In genomic region chr4:150082241-150082640, GRCh38 we compare ENCODE assay signal across 11 cellular contexts. TPM values are rescaled to one million over a fixed set of nuclear protein-coding genes. Genes with fewer than 3 reads are reported as not detected.
DNase-seq lines count a peak whose midpoint lies in the region; ATAC-seq and TF ChIP-seq lines count a peak whose summit lies in the region.
"Had no signal": no experiment of that assay in that cellular context is flagged by ENCODE, and none has a peak within 500 bp of the region (broad histone marks: within the 10 kb centered on the region; RNA-seq: fewer than 3 reads in every experiment).

No MANE protein-coding gene starts in this region.

- peaks cover 31% of the 10 kb centered on the region for H3K27me3 Mint-ChIP-seq in activated CD8-positive, alpha-beta T cell treated with anti-CD3 and anti-CD28 coated beads for 36 hours
- H3K27me3 Mint-ChIP-seq in activated CD8-positive, alpha-beta T cell treated with anti-CD3 and anti-CD28 coated beads, Interleukin-2, amount 10 ng/mL, durations not matched to agents 7 days and 5 days (ENCODE audit: low read depth), result peaks cover 30% of the 10 kb centered on the region

- CTCF ChIA-PET in activated CD8-positive, alpha-beta T cell treated with anti-CD3 and anti-CD28 coated beads for 36 hours (lab: Charles Lee), result interaction anchor here (1.0 kb wide), 1 partner anchor 160 kb away, joined by 3 read pairs; no protein-coding TSS in a partner anchor
- CTCF ChIA-PET in activated CD8-positive, alpha-beta T cell treated with anti-CD3 and anti-CD28 coated beads, Interleukin-2, amount 10 ng/mL, durations not matched to agents 7 days and 5 days (lab: Charles Lee), result no interaction called here
- CTCF ChIA-PET in HEK293 (lab: Yijun Ruan, JAX), result interaction anchor here (0.7 to 1.4 kb wide), 2 partner anchors 72 to 743 kb away, joined by 3 to 4 read pairs; no protein-coding TSS in a partner anchor

- H3K4me3 Mint-ChIP-seq in activated CD8-positive, alpha-beta T cell treated with anti-CD3 and anti-CD28 coated beads for 36 hours, result no peak overlapping the region
- no peak overlapping the region for H3K4me3 Mint-ChIP-seq in activated CD8-positive, alpha-beta T cell treated with anti-CD3 and anti-CD28 coated beads, Interleukin-2, amount 10 ng/mL, durations not matched to agents 7 days and 5 days
- H3K4me3 Mint-ChIP-seq in stimulated activated effector memory CD8-positive, alpha-beta T cell treated with anti-CD3 and anti-CD28 coated beads, Interleukin-12 subunit alpha, Interleukin-12 subunit beta, amount 100 ng/mL, for 72 hours, result no peak overlapping the region

- no peak overlapping the region for H3K27ac ChIP-seq in HEK293 (ENCODE audit: extremely low read depth, low read depth, low read length)
- H3K27ac ChIP-seq in upper lobe of left lung, result no peak overlapping the region
- H3K27ac ChIP-seq: BLaER1, GM23248 had no signal

- no peak for TF ChIP-seq EP300 in upper lobe of left lung (IDR thresholded peaks at IDR 0.05)

- H3K4me1 ChIP-seq in HEK293 (ENCODE audit: control insufficient read depth, insufficient read depth, low read length) (peaks cover 15% of the 10 kb centered on the region), upper lobe of left lung (peaks cover 11 to 34% (median 15%) of the 10 kb centered on the region in 4 donors)

- POLR2A ChIA-PET in activated CD8-positive, alpha-beta T cell treated with anti-CD3 and anti-CD28 coated beads for 36 hours (lab: Charles Lee), result no interaction called here
- POLR2A ChIA-PET in activated CD8-positive, alpha-beta T cell treated with anti-CD3 and anti-CD28 coated beads, Interleukin-2, amount 10 ng/mL, durations not matched to agents 7 days and 5 days (lab: Charles Lee), result no interaction called here
- POLR2A ChIA-PET in HEK293 (lab: Yijun Ruan, JAX), result no interaction called here

- H3K4me3 ChIP-seq in HEK293 (ENCODE audit: low read depth, low read length), result no peak overlapping the region
- H3K4me3 ChIP-seq in upper lobe of left lung, result no peak overlapping the region
- H3K4me3 ChIP-seq: BLaER1, GM23248 had no signal

- no peak for TF ChIP-seq POLR2A in upper lobe of left lung (IDR thresholded peaks at IDR 0.05)

- ATAC-seq in activated CD8-positive, alpha-beta T cell treated with anti-CD3 and anti-CD28 coated beads for 36 hours, result peak; percentile 50
- no peak for ATAC-seq in activated CD8-positive, alpha-beta T cell treated with anti-CD3 and anti-CD28 coated beads, Interleukin-2, amount 10 ng/mL, durations not matched to agents 7 days and 5 days
- peak; percentile 85 for ATAC-seq in HG03520 (IDR thresholded peaks at IDR 0.05; ENCODE audit: unreplicated experiment)
- peak; percentile 42 for ATAC-seq in stimulated activated effector memory CD8-positive, alpha-beta T cell treated with anti-CD3 and anti-CD28 coated beads, Interleukin-12 subunit alpha, Interleukin-12 subunit beta, amount 100 ng/mL, for 72 hours
- no peak for ATAC-seq in upper lobe of left lung (ENCODE audit: low FRiP score in 2 of 2)

- TF ChIP-seq CTCF in activated CD8-positive, alpha-beta T cell treated with anti-CD3 and anti-CD28 coated beads for 36 hours (IDR thresholded peaks at IDR 0.05), result no peak
- TF ChIP-seq CTCF in HEK293 (tag by site-specific recombination; IDR thresholded peaks at IDR 0.05), result no peak
- TF ChIP-seq CTCF in upper lobe of left lung (IDR thresholded peaks at IDR 0.05), result no peak

- 32 to 33% methylated on average over 1 of the region's 1 CpG for WGBS in upper lobe of left lung, 2 donors

- H3K9me3 Mint-ChIP-seq in activated CD8-positive, alpha-beta T cell treated with anti-CD3 and anti-CD28 coated beads for 36 hours, result peaks cover 2% of the 10 kb centered on the region
- H3K9me3 Mint-ChIP-seq in activated CD8-positive, alpha-beta T cell treated with anti-CD3 and anti-CD28 coated beads, Interleukin-2, amount 10 ng/mL, durations not matched to agents 7 days and 5 days (ENCODE audit: insufficient read depth), result no peaks in the 10 kb centered on the region
- H3K9me3 Mint-ChIP-seq in stimulated activated effector memory CD8-positive, alpha-beta T cell treated with anti-CD3 and anti-CD28 coated beads, Interleukin-12 subunit alpha, Interleukin-12 subunit beta, amount 100 ng/mL, for 72 hours, result no peaks in the 10 kb centered on the region

- intact Hi-C loops in activated CD8-positive, alpha-beta T cell treated with anti-CD3 and anti-CD28 coated beads for 36 hours (cut with micrococcal nuclease), result no loop called here

- DNase-seq in activated CD8-positive, alpha-beta T cell treated with anti-CD3 and anti-CD28 coated beads for 36 hours, result peak; percentile 11
- DNase-seq in activated CD8-positive, alpha-beta T cell treated with anti-CD3 and anti-CD28 coated beads, Interleukin-2, amount 10 ng/mL, durations not matched to agents 7 days and 5 days, result no peak
- no peak for DNase-seq in stimulated activated effector memory CD8-positive, alpha-beta T cell treated with anti-CD3 and anti-CD28 coated beads, Interleukin-12 subunit alpha, Interleukin-12 subunit beta, amount 100 ng/mL, for 72 hours (ENCODE audit: low spot score in 2 of 2)
- no peak for DNase-seq in stimulated activated naive CD4-positive, alpha-beta T cell treated with Interleukin-2 at 50 U/mL for 16 hours (lab: John Stamatoyannopoulos, UW)
- no peak for DNase-seq in upper lobe of left lung
- no peak for DNase-seq in NCI-H774 (lab: John Stamatoyannopoulos, UW)
- DNase-seq: activated CD4-positive, alpha-beta T cell treated with anti-CD3 and anti-CD28 coated beads, Interleukin-2, amount 50 U/mL, for 48 hours; GM23248 had no signal

- H3K27ac Mint-ChIP-seq in activated CD8-positive, alpha-beta T cell treated with anti-CD3 and anti-CD28 coated beads for 36 hours, result no peak overlapping the region
- no peak overlapping the region for H3K27ac Mint-ChIP-seq in activated CD8-positive, alpha-beta T cell treated with anti-CD3 and anti-CD28 coated beads, Interleukin-2, amount 10 ng/mL, durations not matched to agents 7 days and 5 days
- no peak overlapping the region for H3K27ac Mint-ChIP-seq in stimulated activated effector memory CD8-positive, alpha-beta T cell treated with anti-CD3 and anti-CD28 coated beads, Interleukin-12 subunit alpha, Interleukin-12 subunit beta, amount 100 ng/mL, for 72 hours

- H3K9me3 ChIP-seq in HEK293 (ENCODE audit: control insufficient read depth, insufficient read depth, low read depth, low read length) (no peaks in the 10 kb centered on the region), upper lobe of left lung (no peaks in the 10 kb centered on the region)

- H3K36me3 Mint-ChIP-seq in activated CD8-positive, alpha-beta T cell treated with anti-CD3 and anti-CD28 coated beads for 36 hours (ENCODE audit: low read depth), result no peaks in the 10 kb centered on the region
- no peaks in the 10 kb centered on the region for H3K36me3 Mint-ChIP-seq in activated CD8-positive, alpha-beta T cell treated with anti-CD3 and anti-CD28 coated beads, Interleukin-2, amount 10 ng/mL, durations not matched to agents 7 days and 5 days (ENCODE audit: low read depth)
- H3K36me3 Mint-ChIP-seq in stimulated activated effector memory CD8-positive, alpha-beta T cell treated with anti-CD3 and anti-CD28 coated beads, Interleukin-12 subunit alpha, Interleukin-12 subunit beta, amount 100 ng/mL, for 72 hours, result no peaks in the 10 kb centered on the region

- H3K36me3 ChIP-seq in HEK293 (ENCODE audit: control insufficient read depth in 2 of 2, insufficient read depth in 1 of 2, low read length in 2 of 2) (no peaks in the 10 kb centered on the region), upper lobe of left lung (no peaks in the 10 kb centered on the region)
- H3K36me3 ChIP-seq: BLaER1 had no signal

- peaks cover 3% of the 10 kb centered on the region for H3K4me1 Mint-ChIP-seq in activated CD8-positive, alpha-beta T cell treated with anti-CD3 and anti-CD28 coated beads for 36 hours (ENCODE audit: low read depth)
- H3K4me1 Mint-ChIP-seq in activated CD8-positive, alpha-beta T cell treated with anti-CD3 and anti-CD28 coated beads, Interleukin-2, amount 10 ng/mL, durations not matched to agents 7 days and 5 days (ENCODE audit: low read depth), result peaks cover 3% of the 10 kb centered on the region
- H3K4me1 Mint-ChIP-seq in stimulated activated effector memory CD8-positive, alpha-beta T cell treated with anti-CD3 and anti-CD28 coated beads, Interleukin-12 subunit alpha, Interleukin-12 subunit beta, amount 100 ng/mL, for 72 hours, result no peaks in the 10 kb centered on the region

- H3K27me3 ChIP-seq in upper lobe of left lung, result peaks cover 0 to 13% (median 0%) of the 10 kb centered on the region in 4 donors
- H3K27me3 ChIP-seq: BLaER1 had no signal

TF ChIP-seq in HEK293, 187 proteins besides CTCF, POLR2A, EP300 and RAD21:
- TF ChIP-seq PRDM6 (tag by site-specific recombination; IDR thresholded peaks at IDR 0.05), result 0 out of 2 replicates have a peak, but pooled peaks have one; percentile 40
- no peak for TF ChIP-seq ZNF473 (tag by site-specific recombination; IDR thresholded peaks at IDR 0.05)

RNA-seq across cellular contexts. Expression of gene DCLK2, which starts 4.0 kb away (rescaled TPM):
- not detected for total RNA-seq in activated CD8-positive, alpha-beta T cell treated with anti-CD3 and anti-CD28 coated beads for 36 hours
- total RNA-seq in activated CD8-positive, alpha-beta T cell treated with anti-CD3 and anti-CD28 coated beads, Interleukin-2, amount 10 ng/mL, durations not matched to agents 7 days and 5 days, result not detected
- 10 to 100 TPM in 1 of 6 donors, 1 to 10 TPM in 5; 2.1 to 16.8 (median 3.3) TPM for total RNA-seq in upper lobe of left lung

Comparison
In these comparisons a context has a peak if more than half of its experiments do, and no peak if none do; other contexts are left out.
1. ATAC-seq: peak in activated CD8-positive, alpha-beta T cell treated with anti-CD3 and anti-CD28 coated beads for 36 hours (single experiment), HG03520 (single experiment) and stimulated activated effector memory CD8-positive, alpha-beta T cell treated with anti-CD3 and anti-CD28 coated beads, Interleukin-12 subunit alpha, Interleukin-12 subunit beta, amount 100 ng/mL, for 72 hours (single experiment); none in activated CD8-positive, alpha-beta T cell treated with anti-CD3 and anti-CD28 coated beads, Interleukin-2, amount 10 ng/mL, durations not matched to agents 7 days and 5 days (single experiment) and upper lobe of left lung (0 of 2).